In genomic region chr22:24803064-24803542, GRCh38 we compare ENCODE assay signal across 8 cellular contexts. TPM values are rescaled to one million over a fixed set of nuclear protein-coding genes. Genes with fewer than 3 reads are reported as not detected.
DNase-seq lines count a peak whose midpoint lies in the region; ATAC-seq and TF ChIP-seq lines count a peak whose summit lies in the region.

No MANE protein-coding gene starts in this region.

- H3K9me3 Mint-ChIP-seq in activated naive CD8-positive, alpha-beta T cell treated with anti-CD3 and anti-CD28 coated beads, Interleukin-2, amount 50 U/mL, for 24 hours = no peaks in the 10 kb centered on the region

- in situ Hi-C loops in SK-MEL-5 (cut with HindIII; ENCODE audit: low pct_unique_long_range_greater_than_20kb, low sequenced_read_pairs) = no loop called here

- TF ChIP-seq CTCF in GM12874 (IDR thresholded peaks at IDR 0.05; ENCODE audit: insufficient read depth, low read depth, low read length) = peak; percentile 94

- H3K27me3 Mint-ChIP-seq in activated naive CD8-positive, alpha-beta T cell treated with anti-CD3 and anti-CD28 coated beads, Interleukin-2, amount 50 U/mL, for 24 hours = peaks cover 5% of the 10 kb centered on the region

- H3K4me3 Mint-ChIP-seq in activated naive CD8-positive, alpha-beta T cell treated with anti-CD3 and anti-CD28 coated beads, Interleukin-2, amount 50 U/mL, for 24 hours = no peak overlapping the region

- no peaks in the 10 kb centered on the region for H3K36me3 Mint-ChIP-seq in activated naive CD8-positive, alpha-beta T cell treated with anti-CD3 and anti-CD28 coated beads, Interleukin-2, amount 50 U/mL, for 24 hours (ENCODE audit: low read depth)

- H3K27ac Mint-ChIP-seq in activated naive CD8-positive, alpha-beta T cell treated with anti-CD3 and anti-CD28 coated beads, Interleukin-2, amount 50 U/mL, for 24 hours = no peak overlapping the region

- H3K4me1 Mint-ChIP-seq in activated naive CD8-positive, alpha-beta T cell treated with anti-CD3 and anti-CD28 coated beads, Interleukin-2, amount 50 U/mL, for 24 hours = peaks cover 20% of the 10 kb centered on the region

- DNase-seq in AG08396 (ENCODE audit: low spot score) = peak; percentile 67
- peak; percentile 69 for DNase-seq in SK-MEL-5 (ENCODE audit: low read depth, low spot score)
- DNase-seq in activated naive CD8-positive, alpha-beta T cell treated with anti-CD3 and anti-CD28 coated beads, Interleukin-2, amount 50 U/mL, for 24 hours = peak; percentile 69
- peak; percentile 71 for DNase-seq in iPS DF 4.7 (ENCODE audit: extremely low read depth, low spot score)
- DNase-seq in stimulated activated CD4-positive, alpha-beta T cell treated with anti-CD3 and anti-CD28 coated beads, Interleukin-15, amount 100 ng/mL, for 24 hours = peak; percentile 75

- no peak for ATAC-seq in activated naive CD8-positive, alpha-beta T cell treated with anti-CD3 and anti-CD28 coated beads, Interleukin-2, amount 50 U/mL, for 24 hours
- ATAC-seq in GM21576 (IDR thresholded peaks at IDR 0.05; ENCODE audit: unreplicated experiment) (no peak), GM18511 (IDR thresholded peaks at IDR 0.05; ENCODE audit: unreplicated experiment) (no peak)

RNA-seq across cellular contexts. Expression of gene SGSM1, which starts 2.9 kb away (rescaled TPM):
- total RNA-seq in SK-MEL-5 (2014; rRNA removed; shearing (Covaris generic)) = 0.03 TPM in 1 of 2 replicates, not detected in the other
- 0.01 TPM in 1 of 2 replicates, not detected in the other for polyA plus RNA-seq in SK-MEL-5 (2015; cell fraction: cytosol; rRNA removed)
- not detected in 2 replicates for polyA plus RNA-seq in SK-MEL-5 (2015; cell fraction: nucleus; rRNA removed)

RNA-seq across cellular contexts. Expression of gene PIWIL3, which starts 28.6 kb away (rescaled TPM):
- total RNA-seq in SK-MEL-5 (2014; rRNA removed; shearing (Covaris generic)) = not detected in 2 replicates
- polyA plus RNA-seq in SK-MEL-5 (2015; cell fraction: cytosol; rRNA removed) = not detected in 2 replicates
- not detected in 2 replicates for polyA plus RNA-seq in SK-MEL-5 (2015; cell fraction: nucleus; rRNA removed)
